In genomic region chr19:35673121-35673804, GRCh38 we compare ENCODE assay signal across 9 cellular contexts. TPM values are rescaled to one million over a fixed set of nuclear protein-coding genes. Genes with fewer than 3 reads are reported as not detected.
A peak's percentile ranks its signal among the peaks of the same experiment; 100 is the strongest.
DNase-seq lines count a peak whose midpoint lies in the region; ATAC-seq and TF ChIP-seq lines count a peak whose summit lies in the region.
"Had no signal": no experiment of that assay in that cellular context is flagged by ENCODE, and none has a peak within 500 bp of the region (broad histone marks: within the 10 kb centered on the region; RNA-seq: fewer than 3 reads in every experiment).

No MANE protein-coding gene starts in this region.

- no peak overlapping the region for H3K27ac Mint-ChIP-seq in activated naive CD4-positive, alpha-beta T cell treated with anti-CD3 and anti-CD28 coated beads for 36 hours

- H3K36me3 Mint-ChIP-seq in activated naive CD4-positive, alpha-beta T cell treated with anti-CD3 and anti-CD28 coated beads for 36 hours (ENCODE audit: low read depth), result no peaks in the 10 kb centered on the region

- peaks cover 25% of the 10 kb centered on the region for H3K27me3 Mint-ChIP-seq in activated naive CD4-positive, alpha-beta T cell treated with anti-CD3 and anti-CD28 coated beads for 36 hours (ENCODE audit: low read depth)

- peak overlapping the region; percentile 97 for H2AFZ ChIP-seq in smooth muscle cell (ENCODE audit: low read depth)

- H3K4me1 ChIP-seq in heart right ventricle, result peaks cover 0 to 9% (median 0%) of the 10 kb centered on the region in 9 donors
- no peaks in the 10 kb centered on the region for H3K4me1 ChIP-seq in smooth muscle cell (ENCODE audit: low read depth)

- H3K27ac ChIP-seq in heart right ventricle, result no peak overlapping the region
- H3K27ac ChIP-seq in smooth muscle cell (ENCODE audit: low read depth), result no peak overlapping the region
- H3K27ac ChIP-seq: VCaP had no signal

- H3K4me3 ChIP-seq in GM12864 (ENCODE audit: low read depth, low read length) (peak overlapping the region; percentile 34), heart right ventricle (peak overlapping the region in 8 of 10 donors; percentile 18 to 46 (median 34)), smooth muscle cell (peak overlapping the region; percentile 54)

- H3K27me3 ChIP-seq in heart right ventricle (peaks cover 0 to 62% (median 55%) of the 10 kb centered on the region in 7 donors), smooth muscle cell (ENCODE audit: low read depth) (no peaks in the 10 kb centered on the region)

- peaks cover 5% of the 10 kb centered on the region for H3K4me1 Mint-ChIP-seq in activated naive CD4-positive, alpha-beta T cell treated with anti-CD3 and anti-CD28 coated beads for 36 hours (ENCODE audit: low read depth)

- H3K36me3 ChIP-seq in heart right ventricle, result no peaks in the 10 kb centered on the region
- no peaks in the 10 kb centered on the region for H3K36me3 ChIP-seq in smooth muscle cell (ENCODE audit: low read depth)

- no peaks in the 10 kb centered on the region for H3K79me2 ChIP-seq in smooth muscle cell (ENCODE audit: low read depth)

- CTCF ChIA-PET in activated naive CD4-positive, alpha-beta T cell treated with anti-CD3 and anti-CD28 coated beads for 36 hours (lab: Charles Lee), result interaction anchor here (0.6 to 1.4 kb wide), 4 partner anchors 20 to 147 kb away, joined by 3 to 6 read pairs (median 4); partner anchors contain the start of gene COX6B1

- no peak for DNase-seq in GM12864 (ENCODE audit: low read depth)
- DNase-seq in NCI-H748 treated with DMSO at 0.1 percent for 48 hours (lab: John Stamatoyannopoulos, UW), result peak; percentile 53
- DNase-seq in activated naive CD4-positive, alpha-beta T cell treated with anti-CD3 and anti-CD28 coated beads for 36 hours, result peak; percentile 80
- peak in 1 of 2 donors; percentile 20 for DNase-seq in heart right ventricle
- no peak for DNase-seq in smooth muscle cell (lab: John Stamatoyannopoulos, UW; ENCODE audit: unreplicated experiment)
- DNase-seq in C1 segment of cervical spinal cord (lab: John Stamatoyannopoulos, UW), result no peak
- no peak for DNase-seq in NCI-H510A treated with DMSO at 0.1 percent for 48 hours (lab: John Stamatoyannopoulos, UW)
- DNase-seq in SIG-M5 treated with dmso at 0.1 percent for 504 hours (lab: John Stamatoyannopoulos, UW; ENCODE audit: unreplicated experiment), result no peak

- H3K9ac ChIP-seq in smooth muscle cell (ENCODE audit: low read depth), result no peak overlapping the region

- TF ChIP-seq CTCF in GM12864 (IDR thresholded peaks at IDR 0.05; ENCODE audit: low read depth, low read length, missing control alignments), result no peak
- TF ChIP-seq CTCF in heart right ventricle (IDR thresholded peaks at IDR 0.05), result no peak
- no peak for TF ChIP-seq CTCF in smooth muscle cell (IDR thresholded peaks at IDR 0.05; ENCODE audit: borderline replicate concordance, insufficient read depth, poor library complexity, severe bottlenecking)

- H3K9me3 Mint-ChIP-seq in activated naive CD4-positive, alpha-beta T cell treated with anti-CD3 and anti-CD28 coated beads for 36 hours, result no peaks in the 10 kb centered on the region

- peak in 4 of 8 donors; percentile 38 to 76 (median 64) for ATAC-seq in heart right ventricle

- intact Hi-C loops in activated naive CD4-positive, alpha-beta T cell treated with anti-CD3 and anti-CD28 coated beads for 36 hours (cut with micrococcal nuclease), result loop anchor here (2.0 to 5.0 kb wide), 2 partner anchors 40 to 126 kb away; partner anchors contain the start of gene TMEM147
- intact Hi-C loops in heart right ventricle (cut with DNase I), result no loop called here

- no peaks in the 10 kb centered on the region for H4K20me1 ChIP-seq in smooth muscle cell (ENCODE audit: low read depth)

- H3F3A ChIP-seq in smooth muscle cell (ENCODE audit: low read depth), result no peaks in the 10 kb centered on the region

- WGBS in heart right ventricle, 2 donors, result 7 to 10% methylated on average over 39 of the region's 39 CpGs
- WGBS in smooth muscle cell (ENCODE audit: low lambda C conversion rate), result 3% methylated on average over 38 of the region's 39 CpGs

- H3K4me2 ChIP-seq in smooth muscle cell, result peak overlapping the region; percentile 91

- H3K4me3 Mint-ChIP-seq in activated naive CD4-positive, alpha-beta T cell treated with anti-CD3 and anti-CD28 coated beads for 36 hours, result peak overlapping the region; percentile 47

- H3K9me3 ChIP-seq in heart right ventricle, result no peaks in the 10 kb centered on the region
- H3K9me3 ChIP-seq in smooth muscle cell (replicated peaks; ENCODE audit: low read depth), result no peaks in the 10 kb centered on the region

RNA-seq across cellular contexts. Expression of gene UPK1A, which starts 6.9 kb away (rescaled TPM):
- total RNA-seq in activated naive CD4-positive, alpha-beta T cell treated with anti-CD3 and anti-CD28 coated beads for 36 hours, result under 1 TPM in 1 of 2 experiments, not detected in 1; 0.21 TPM
- total RNA-seq in heart right ventricle (under 1 TPM in 1 of 10 donors, not detected in 9; 0.38 TPM), smooth muscle cell (4.2 TPM in 1 of 2 replicates, not detected in the other)
- polyA plus RNA-seq in heart right ventricle (under 1 TPM in 1 of 2 donors, not detected in 1; 0.03 TPM), smooth muscle cell (1.0 TPM in 1 of 2 replicates, not detected in the other)

RNA-seq across cellular contexts. Expression of gene COX6B1, which starts 25.1 kb away (rescaled TPM):
- total RNA-seq in activated naive CD4-positive, alpha-beta T cell treated with anti-CD3 and anti-CD28 coated beads for 36 hours, result 100 to 1,000 TPM; 499 to 512 TPM
- total RNA-seq in heart right ventricle (1,000 to 10,000 TPM; 1,085 to 1,585 (median 1,381) TPM), smooth muscle cell (521 and 971 TPM in 2 replicates)
- polyA plus RNA-seq in heart right ventricle (1,000 to 10,000 TPM; 2,189 to 5,346 TPM), smooth muscle cell (622 and 683 TPM in 2 replicates)

RNA-seq across cellular contexts. Expression of gene ZBTB32, which starts 31.1 kb away (rescaled TPM):
- 100 to 1,000 TPM; 174 to 181 TPM for total RNA-seq in activated naive CD4-positive, alpha-beta T cell treated with anti-CD3 and anti-CD28 coated beads for 36 hours
- total RNA-seq in heart right ventricle (under 1 TPM in 1 of 10 donors, not detected in 9; 0.12 TPM), smooth muscle cell (not detected in 2 replicates)
- polyA plus RNA-seq in heart right ventricle (under 1 TPM in 1 of 2 donors, not detected in 1; 0.03 TPM), smooth muscle cell (1.0 and 1.3 TPM in 2 replicates)

RNA-seq across cellular contexts. Expression of gene ETV2, which starts 31.7 kb away (rescaled TPM):
- total RNA-seq in activated naive CD4-positive, alpha-beta T cell treated with anti-CD3 and anti-CD28 coated beads for 36 hours, result under 1 TPM; 0.52 to 0.84 TPM
- total RNA-seq in heart right ventricle (under 1 TPM in 4 of 10 donors, not detected in 6; 0.26 to 0.55 (median 0.28) TPM), smooth muscle cell (not detected in 2 replicates)
- polyA plus RNA-seq in heart right ventricle (1 to 10 TPM in 1 of 2 donors, under 1 TPM in 1; 0.59 to 1.5 TPM), smooth muscle cell (2.9 and 3.8 TPM in 2 replicates)

RNA-seq across cellular contexts. Expression of gene RBM42, which starts 44.4 kb away (rescaled TPM):
- 10 to 100 TPM; 64.2 to 66.2 TPM for total RNA-seq in activated naive CD4-positive, alpha-beta T cell treated with anti-CD3 and anti-CD28 coated beads for 36 hours
- total RNA-seq in heart right ventricle (10 to 100 TPM; 43.5 to 57.8 (median 53.2) TPM), smooth muscle cell (37.2 and 42.4 TPM in 2 replicates)
- polyA plus RNA-seq in heart right ventricle (10 to 100 TPM; 76.3 to 93.1 TPM), smooth muscle cell (143 and 155 TPM in 2 replicates)

Comparison
In these comparisons a context has a peak if more than half of its experiments do, and no peak if none do; other contexts are left out.
1. DNase-seq: peak in NCI-H748 treated with DMSO at 0.1 percent for 48 hours (single experiment) and activated naive CD4-positive, alpha-beta T cell treated with anti-CD3 and anti-CD28 coated beads for 36 hours (single experiment); none in GM12864 (single experiment), smooth muscle cell (single experiment), C1 segment of cervical spinal cord (0 of 14), NCI-H510A treated with DMSO at 0.1 percent for 48 hours (single experiment) and SIG-M5 treated with dmso at 0.1 percent for 504 hours (single experiment).
2. RNA of gene ZBTB32, which starts 31.1 kb away (total RNA-seq): 174 to 181 TPM in activated naive CD4-positive, alpha-beta T cell treated with anti-CD3 and anti-CD28 coated beads for 36 hours; 0.12 TPM in heart right ventricle and not detected in smooth muscle cell; every median in the first group is over 100 times any median in the second.
3. Peak in every context shown above with its lines, with median percentiles within 50 percentile points of each other: H3K4me3 ChIP-seq.